Comparison of ENCODE assay signal across 19 cellular contexts in genomic region chr20:36441416-36441815, GRCh38.
DNase-seq lines count a peak whose midpoint lies in the region; ATAC-seq and TF ChIP-seq lines count a peak whose summit lies in the region.
"Had no signal": no experiment of that assay in that cellular context is flagged by ENCODE, and none has a peak within 500 bp of the region (broad histone marks: within the 10 kb centered on the region; RNA-seq: fewer than 3 reads in every experiment).

No MANE protein-coding gene starts in this region.

- peaks cover 30% of the 10 kb centered on the region for H3K27me3 Mint-ChIP-seq in T-helper 17 cell
- H3K27me3 Mint-ChIP-seq in type B pancreatic cell = no peaks in the 10 kb centered on the region

- H3K9me3 Mint-ChIP-seq in type B pancreatic cell = no peaks in the 10 kb centered on the region
- H3K9me3 Mint-ChIP-seq: CD4-positive, CD25-positive, alpha-beta regulatory T cell; GM23338 had no signal

- H3K27ac Mint-ChIP-seq in T-helper 17 cell = peak overlapping the region; percentile 82
- H3K27ac Mint-ChIP-seq in type B pancreatic cell = no peak overlapping the region
- H3K27ac Mint-ChIP-seq: CD4-positive, CD25-positive, alpha-beta regulatory T cell; GM23338 had no signal

- no peak for TF ChIP-seq CTCF in C4-2B (conservative IDR thresholded peaks at IDR 0.05)
- TF ChIP-seq CTCF in type B pancreatic cell (conservative IDR thresholded peaks at IDR 0.05) = no peak

- H3K9me3 ChIP-seq in T-helper 17 cell (ENCODE audit: control insufficient read depth, low read length, poor library complexity, severe bottlenecking) = no peaks in the 10 kb centered on the region
- H3K9me3 ChIP-seq: BE2C had no signal

- H3K4me3 Mint-ChIP-seq in T-helper 17 cell (no peak overlapping the region), type B pancreatic cell (no peak overlapping the region)
- H3K4me3 Mint-ChIP-seq: CD4-positive, CD25-positive, alpha-beta regulatory T cell; GM23338 had no signal

- H3K36me3 Mint-ChIP-seq in T-helper 17 cell (ENCODE audit: low read depth) = peaks cover 2% of the 10 kb centered on the region
- H3K36me3 Mint-ChIP-seq in type B pancreatic cell = no peaks in the 10 kb centered on the region
- H3K36me3 Mint-ChIP-seq: CD4-positive, CD25-positive, alpha-beta regulatory T cell had no signal

- H3K27ac ChIP-seq in C4-2B = peak overlapping the region; percentile 54

- H3K4me1 Mint-ChIP-seq in T-helper 17 cell (peaks cover 6% of the 10 kb centered on the region), type B pancreatic cell (ENCODE audit: unreplicated experiment) (no peaks in the 10 kb centered on the region)

- DNase-seq in NCI-H2029 (lab: John Stamatoyannopoulos, UW) (peak; percentile 49), T-helper 17 cell (no peak), occipital lobe (lab: John Stamatoyannopoulos, UW) (peak; percentile 47), T1000 (lab: John Stamatoyannopoulos, UW) (no peak), type B pancreatic cell (ENCODE audit: extremely low spot score, unreplicated experiment) (no peak)
- DNase-seq: BE2C; CD4-positive, CD25-positive, alpha-beta regulatory T cell; DND-41; HCEC 1CT; KG1; NCI-H1092 treated with DMSO at 0.1 percent for 48 hours; NCI-H1436 treated with DMSO at 0.1 percent for 48 hours; NCI-H1930; NCI-H510A; NCI-H748 treated with DMSO at 0.1 percent for 48 hours had no signal

- no peak for ATAC-seq in T-helper 17 cell
- no peak for ATAC-seq in GM19467 (IDR thresholded peaks at IDR 0.05; ENCODE audit: unreplicated experiment)
- ATAC-seq: GM12878, GM23338 had no signal

Comparison
In these comparisons a context has a peak if more than half of its experiments do, and no peak if none do; other contexts are left out.
1. DNase-seq: peak in NCI-H2029 (single experiment) and occipital lobe (single experiment); none in T-helper 17 cell (0 of 3), T1000 (single experiment) and type B pancreatic cell (single experiment).